In genomic region chr4:151760713-151761661, GRCh38 we compare ENCODE assay signal across 1 cellular context.
TF ChIP-seq lines count a peak whose summit lies in the region.

Gene GATB, minus strand, starts transcription at chr4:151761007. Its CDS starts 25 bp downstream, at chr4:151760982.

TF ChIP-seq in K562, 482 proteins besides CTCF, POLR2A, EP300 and RAD21 (continued from another document and continues in another):
- TF ChIP-seq, protein P1, sequence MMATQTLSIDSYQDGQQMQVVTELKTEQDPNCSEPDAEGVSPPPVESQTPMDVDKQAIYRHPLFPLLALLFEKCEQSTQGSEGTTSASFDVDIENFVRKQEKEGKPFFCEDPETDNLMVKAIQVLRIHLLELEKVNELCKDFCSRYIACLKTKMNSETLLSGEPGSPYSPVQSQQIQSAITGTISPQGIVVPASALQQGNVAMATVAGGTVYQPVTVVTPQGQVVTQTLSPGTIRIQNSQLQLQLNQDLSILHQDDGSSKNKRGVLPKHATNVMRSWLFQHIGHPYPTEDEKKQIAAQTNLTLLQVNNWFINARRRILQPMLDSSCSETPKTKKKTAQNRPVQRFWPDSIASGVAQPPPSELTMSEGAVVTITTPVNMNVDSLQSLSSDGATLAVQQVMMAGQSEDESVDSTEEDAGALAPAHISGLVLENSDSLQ (IDR thresholded peaks at IDR 0.05) = no peak
- peak; percentile 76 for TF ChIP-seq TFE3 (CRISPR knock-in tag; IDR thresholded peaks at IDR 0.05)
- peak; percentile 79 to 84 for TF ChIP-seq FOXK2 (conservative IDR thresholded peaks at IDR 0.05 in 1 of 2, IDR thresholded peaks at IDR 0.05 in 1 of 2; ENCODE audit: low read depth in 2 of 2)
- TF ChIP-seq PHF8 (IDR thresholded peaks at IDR 0.05; ENCODE audit: borderline replicate concordance, low read length) = peak; percentile 83; the same call in 1 of the 2 replicates
- TF ChIP-seq CREBBP (IDR thresholded peaks at IDR 0.05; ENCODE audit: low read depth, low read length) = no peak
- TF ChIP-seq, protein P2, sequence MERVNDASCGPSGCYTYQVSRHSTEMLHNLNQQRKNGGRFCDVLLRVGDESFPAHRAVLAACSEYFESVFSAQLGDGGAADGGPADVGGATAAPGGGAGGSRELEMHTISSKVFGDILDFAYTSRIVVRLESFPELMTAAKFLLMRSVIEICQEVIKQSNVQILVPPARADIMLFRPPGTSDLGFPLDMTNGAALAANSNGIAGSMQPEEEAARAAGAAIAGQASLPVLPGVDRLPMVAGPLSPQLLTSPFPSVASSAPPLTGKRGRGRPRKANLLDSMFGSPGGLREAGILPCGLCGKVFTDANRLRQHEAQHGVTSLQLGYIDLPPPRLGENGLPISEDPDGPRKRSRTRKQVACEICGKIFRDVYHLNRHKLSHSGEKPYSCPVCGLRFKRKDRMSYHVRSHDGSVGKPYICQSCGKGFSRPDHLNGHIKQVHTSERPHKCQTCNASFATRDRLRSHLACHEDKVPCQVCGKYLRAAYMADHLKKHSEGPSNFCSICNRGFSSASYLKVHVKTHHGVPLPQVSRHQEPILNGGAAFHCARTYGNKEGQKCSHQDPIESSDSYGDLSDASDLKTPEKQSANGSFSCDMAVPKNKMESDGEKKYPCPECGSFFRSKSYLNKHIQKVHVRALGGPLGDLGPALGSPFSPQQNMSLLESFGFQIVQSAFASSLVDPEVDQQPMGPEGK (CRISPR knock-in tag; IDR thresholded peaks at IDR 0.05; ENCODE audit: borderline replicate concordance) = no peak
- TF ChIP-seq MCM5 (IDR thresholded peaks at IDR 0.05; ENCODE audit: low read depth) = no peak
- no peak for TF ChIP-seq ARHGAP35 (IDR thresholded peaks at IDR 0.05; ENCODE audit: partially characterized antibody)
- TF ChIP-seq THRAP3 (IDR thresholded peaks at IDR 0.05; ENCODE audit: borderline replicate concordance) = no peak
- no peak for TF ChIP-seq ZEB2 (IDR thresholded peaks at IDR 0.05)
- TF ChIP-seq ZNF134 (CRISPR knock-in tag; conservative IDR thresholded peaks at IDR 0.05) = no peak
- TF ChIP-seq GATA2 (CRISPR knock-in tag; IDR thresholded peaks at IDR 0.05) = no peak
- no peak for TF ChIP-seq ATF6 (CRISPR knock-in tag; IDR thresholded peaks at IDR 0.05)
- TF ChIP-seq MAFK (IDR thresholded peaks at IDR 0.05; ENCODE audit: low read length) = no peak
- TF ChIP-seq ZNF165 (CRISPR knock-in tag; IDR thresholded peaks at IDR 0.05; ENCODE audit: borderline replicate concordance) = no peak
- TF ChIP-seq KAT8 (IDR thresholded peaks at IDR 0.05; ENCODE audit: low read depth) = peak; percentile 75; the same call in 1 of the 2 replicates
- TF ChIP-seq HDGF (IDR thresholded peaks at IDR 0.05) = no peak
- TF ChIP-seq ETV1 (tag; conservative IDR thresholded peaks at IDR 0.05; ENCODE audit: low read depth) = peak; percentile 64
- no peak for TF ChIP-seq CCNT2 (IDR thresholded peaks at IDR 0.05; ENCODE audit: borderline replicate concordance, extremely low read depth, insufficient read length, low read depth, low read length)
- no peak for TF ChIP-seq MEF2D (tag; conservative IDR thresholded peaks at IDR 0.05; ENCODE audit: low read depth)
- TF ChIP-seq MTF1 (CRISPR knock-in tag; IDR thresholded peaks at IDR 0.05; ENCODE audit: borderline replicate concordance) = no peak
- TF ChIP-seq HOXB6 (CRISPR knock-in tag; IDR thresholded peaks at IDR 0.05; ENCODE audit: borderline replicate concordance) = no peak
- TF ChIP-seq, protein P3, sequence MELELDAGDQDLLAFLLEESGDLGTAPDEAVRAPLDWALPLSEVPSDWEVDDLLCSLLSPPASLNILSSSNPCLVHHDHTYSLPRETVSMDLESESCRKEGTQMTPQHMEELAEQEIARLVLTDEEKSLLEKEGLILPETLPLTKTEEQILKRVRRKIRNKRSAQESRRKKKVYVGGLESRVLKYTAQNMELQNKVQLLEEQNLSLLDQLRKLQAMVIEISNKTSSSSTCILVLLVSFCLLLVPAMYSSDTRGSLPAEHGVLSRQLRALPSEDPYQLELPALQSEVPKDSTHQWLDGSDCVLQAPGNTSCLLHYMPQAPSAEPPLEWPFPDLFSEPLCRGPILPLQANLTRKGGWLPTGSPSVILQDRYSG (tag; conservative IDR thresholded peaks at IDR 0.05; ENCODE audit: low read depth) = no peak
- peak; percentile 93 for TF ChIP-seq ZNF766 (CRISPR knock-in tag; conservative IDR thresholded peaks at IDR 0.05)
- TF ChIP-seq, protein P4, sequence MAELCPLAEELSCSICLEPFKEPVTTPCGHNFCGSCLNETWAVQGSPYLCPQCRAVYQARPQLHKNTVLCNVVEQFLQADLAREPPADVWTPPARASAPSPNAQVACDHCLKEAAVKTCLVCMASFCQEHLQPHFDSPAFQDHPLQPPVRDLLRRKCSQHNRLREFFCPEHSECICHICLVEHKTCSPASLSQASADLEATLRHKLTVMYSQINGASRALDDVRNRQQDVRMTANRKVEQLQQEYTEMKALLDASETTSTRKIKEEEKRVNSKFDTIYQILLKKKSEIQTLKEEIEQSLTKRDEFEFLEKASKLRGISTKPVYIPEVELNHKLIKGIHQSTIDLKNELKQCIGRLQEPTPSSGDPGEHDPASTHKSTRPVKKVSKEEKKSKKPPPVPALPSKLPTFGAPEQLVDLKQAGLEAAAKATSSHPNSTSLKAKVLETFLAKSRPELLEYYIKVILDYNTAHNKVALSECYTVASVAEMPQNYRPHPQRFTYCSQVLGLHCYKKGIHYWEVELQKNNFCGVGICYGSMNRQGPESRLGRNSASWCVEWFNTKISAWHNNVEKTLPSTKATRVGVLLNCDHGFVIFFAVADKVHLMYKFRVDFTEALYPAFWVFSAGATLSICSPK (IDR thresholded peaks at IDR 0.05; ENCODE audit: borderline replicate concordance) = no peak
- TF ChIP-seq ZBTB1 (CRISPR knock-in tag; IDR thresholded peaks at IDR 0.05; ENCODE audit: borderline replicate concordance, low read depth) = no peak
- peak; percentile 68 for TF ChIP-seq ELF1 (tag; IDR thresholded peaks at IDR 0.05)
- no peak for TF ChIP-seq TAL1 (IDR thresholded peaks at IDR 0.05)
- 0 out of 4 replicates have a peak, but pooled peaks of 1 of the 2 experiments have one; percentile 49 for TF ChIP-seq TEAD1 (CRISPR knock-in tag; IDR thresholded peaks at IDR 0.05)
- peak; percentile 85 for TF ChIP-seq TOE1 (IDR thresholded peaks at IDR 0.05; ENCODE audit: borderline replicate concordance)
- TF ChIP-seq TOE1 (CRISPR knock-in tag; IDR thresholded peaks at IDR 0.05; ENCODE audit: borderline replicate concordance, low read depth) = no peak
- TF ChIP-seq TSC22D4 (tag; IDR thresholded peaks at IDR 0.05) = no peak
- TF ChIP-seq MYC (IDR thresholded peaks at IDR 0.05; ENCODE audit: low read depth, low read length) = peak; percentile 50; the same call in 1 of the 2 replicates
- peak; percentile 61; the same call in 1 of the 2 replicates for TF ChIP-seq MYC (CRISPR knock-in tag; IDR thresholded peaks at IDR 0.05; ENCODE audit: borderline replicate concordance, low read depth)
- TF ChIP-seq SAFB2 (IDR thresholded peaks at IDR 0.05; ENCODE audit: borderline replicate concordance, low read depth, low read length, severe bottlenecking) = no peak
- TF ChIP-seq, protein P5, sequence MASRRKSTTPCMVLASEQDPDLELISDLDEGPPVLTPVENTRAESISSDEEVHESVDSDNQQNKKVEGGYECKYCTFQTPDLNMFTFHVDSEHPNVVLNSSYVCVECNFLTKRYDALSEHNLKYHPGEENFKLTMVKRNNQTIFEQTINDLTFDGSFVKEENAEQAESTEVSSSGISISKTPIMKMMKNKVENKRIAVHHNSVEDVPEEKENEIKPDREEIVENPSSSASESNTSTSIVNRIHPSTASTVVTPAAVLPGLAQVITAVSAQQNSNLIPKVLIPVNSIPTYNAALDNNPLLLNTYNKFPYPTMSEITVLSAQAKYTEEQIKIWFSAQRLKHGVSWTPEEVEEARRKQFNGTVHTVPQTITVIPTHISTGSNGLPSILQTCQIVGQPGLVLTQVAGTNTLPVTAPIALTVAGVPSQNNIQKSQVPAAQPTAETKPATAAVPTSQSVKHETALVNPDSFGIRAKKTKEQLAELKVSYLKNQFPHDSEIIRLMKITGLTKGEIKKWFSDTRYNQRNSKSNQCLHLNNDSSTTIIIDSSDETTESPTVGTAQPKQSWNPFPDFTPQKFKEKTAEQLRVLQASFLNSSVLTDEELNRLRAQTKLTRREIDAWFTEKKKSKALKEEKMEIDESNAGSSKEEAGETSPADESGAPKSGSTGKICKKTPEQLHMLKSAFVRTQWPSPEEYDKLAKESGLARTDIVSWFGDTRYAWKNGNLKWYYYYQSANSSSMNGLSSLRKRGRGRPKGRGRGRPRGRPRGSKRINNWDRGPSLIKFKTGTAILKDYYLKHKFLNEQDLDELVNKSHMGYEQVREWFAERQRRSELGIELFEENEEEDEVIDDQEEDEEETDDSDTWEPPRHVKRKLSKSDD (conservative IDR thresholded peaks at IDR 0.05; ENCODE audit: low read length) = no peak
- no peak for TF ChIP-seq CAMTA2 (CRISPR knock-in tag; conservative IDR thresholded peaks at IDR 0.05)
- no peak; the same call in 1 of the 2 replicates for TF ChIP-seq CTBP1 (IDR thresholded peaks at IDR 0.05; ENCODE audit: borderline replicate concordance)
- no peak for TF ChIP-seq SP2 (IDR thresholded peaks at IDR 0.05; ENCODE audit: extremely low read depth, low read depth, low read length, poor library complexity, severe bottlenecking)
- no peak for TF ChIP-seq FUS (optimal IDR thresholded peaks at IDR 0.05; ENCODE audit: low read depth, low read length)
- TF ChIP-seq HOMEZ (CRISPR knock-in tag; IDR thresholded peaks at IDR 0.05) = no peak
- peak; percentile 99 for TF ChIP-seq SAP30 (IDR thresholded peaks at IDR 0.05; ENCODE audit: borderline replicate concordance, insufficient read depth, low read depth, low read length, poor library complexity, severe bottlenecking)
- TF ChIP-seq TRIM24 (IDR thresholded peaks at IDR 0.05) = no peak
- TF ChIP-seq MAZ (CRISPR knock-in tag; conservative IDR thresholded peaks at IDR 0.05 in 1 of 2, IDR thresholded peaks at IDR 0.05 in 1 of 2) = peak; percentile 81 to 84
- TF ChIP-seq NFE2L1 (tag; IDR thresholded peaks at IDR 0.05; ENCODE audit: borderline replicate concordance, low read depth) = no peak
- TF ChIP-seq, protein P6, sequence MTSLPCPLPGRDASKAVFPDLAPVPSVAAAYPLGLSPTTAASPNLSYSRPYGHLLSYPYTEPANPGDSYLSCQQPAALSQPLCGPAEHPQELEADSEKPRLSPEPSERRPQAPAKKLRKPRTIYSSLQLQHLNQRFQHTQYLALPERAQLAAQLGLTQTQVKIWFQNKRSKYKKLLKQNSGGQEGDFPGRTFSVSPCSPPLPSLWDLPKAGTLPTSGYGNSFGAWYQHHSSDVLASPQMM (CRISPR knock-in tag; IDR thresholded peaks at IDR 0.05) = no peak
- no peak for TF ChIP-seq LCOR (CRISPR knock-in tag; IDR thresholded peaks at IDR 0.05)
- TF ChIP-seq, protein P7, sequence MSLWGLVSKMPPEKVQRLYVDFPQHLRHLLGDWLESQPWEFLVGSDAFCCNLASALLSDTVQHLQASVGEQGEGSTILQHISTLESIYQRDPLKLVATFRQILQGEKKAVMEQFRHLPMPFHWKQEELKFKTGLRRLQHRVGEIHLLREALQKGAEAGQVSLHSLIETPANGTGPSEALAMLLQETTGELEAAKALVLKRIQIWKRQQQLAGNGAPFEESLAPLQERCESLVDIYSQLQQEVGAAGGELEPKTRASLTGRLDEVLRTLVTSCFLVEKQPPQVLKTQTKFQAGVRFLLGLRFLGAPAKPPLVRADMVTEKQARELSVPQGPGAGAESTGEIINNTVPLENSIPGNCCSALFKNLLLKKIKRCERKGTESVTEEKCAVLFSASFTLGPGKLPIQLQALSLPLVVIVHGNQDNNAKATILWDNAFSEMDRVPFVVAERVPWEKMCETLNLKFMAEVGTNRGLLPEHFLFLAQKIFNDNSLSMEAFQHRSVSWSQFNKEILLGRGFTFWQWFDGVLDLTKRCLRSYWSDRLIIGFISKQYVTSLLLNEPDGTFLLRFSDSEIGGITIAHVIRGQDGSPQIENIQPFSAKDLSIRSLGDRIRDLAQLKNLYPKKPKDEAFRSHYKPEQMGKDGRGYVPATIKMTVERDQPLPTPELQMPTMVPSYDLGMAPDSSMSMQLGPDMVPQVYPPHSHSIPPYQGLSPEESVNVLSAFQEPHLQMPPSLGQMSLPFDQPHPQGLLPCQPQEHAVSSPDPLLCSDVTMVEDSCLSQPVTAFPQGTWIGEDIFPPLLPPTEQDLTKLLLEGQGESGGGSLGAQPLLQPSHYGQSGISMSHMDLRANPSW (CRISPR knock-in tag; IDR thresholded peaks at IDR 0.05) = no peak
